In the genomic region with DNA sequence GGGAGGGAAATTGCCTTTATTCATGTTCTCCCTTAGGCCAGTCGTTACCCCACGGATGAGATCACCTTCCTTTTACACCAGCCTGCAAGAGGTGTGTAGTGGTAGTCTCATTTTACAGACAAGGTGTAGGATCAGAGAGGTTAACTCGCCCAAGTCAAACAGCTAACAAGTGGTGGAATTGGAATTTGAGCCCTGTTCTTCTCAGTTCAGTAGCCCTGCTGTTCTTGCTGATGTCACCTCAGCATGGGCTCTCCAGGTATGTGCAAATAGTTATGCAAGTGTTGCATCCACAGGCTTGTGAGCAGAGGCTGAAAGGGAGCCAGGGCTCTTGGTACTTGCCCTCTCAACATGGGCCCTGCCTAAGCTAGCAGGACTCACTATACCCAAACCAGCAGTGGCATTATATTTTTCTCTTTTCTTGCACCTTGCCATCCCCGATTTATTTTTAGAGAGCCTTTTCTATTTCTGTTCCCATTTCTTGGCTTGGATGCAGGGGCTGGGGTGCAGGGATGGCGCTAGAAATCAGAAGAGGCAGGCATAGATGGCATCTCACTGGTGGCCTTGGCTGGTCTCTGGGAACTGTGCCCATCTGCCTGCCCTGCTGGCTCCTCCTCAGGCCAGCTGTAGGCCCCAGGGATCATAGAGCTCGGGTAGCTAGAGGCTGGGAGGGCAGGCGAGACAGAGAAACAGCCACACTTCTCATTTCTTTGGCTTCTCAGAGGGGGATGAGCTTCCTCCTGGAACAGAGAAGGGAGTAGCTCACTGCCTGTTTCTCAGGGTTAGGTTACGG, we compare ENCODE assay signal across 1 cellular context.
A peak's percentile ranks its signal among the peaks of the same experiment; 100 is the strongest.
TF ChIP-seq lines count a peak whose summit lies in the region.

No MANE protein-coding gene starts in this region.

TF ChIP-seq in HepG2, 621 proteins besides CTCF, POLR2A, EP300 and RAD21 (continues in another document):
- no peak for TF ChIP-seq ZFP37 (CRISPR knock-in tag; IDR thresholded peaks at IDR 0.05; ENCODE audit: borderline replicate concordance)
- TF ChIP-seq SATB2 (CRISPR knock-in tag; IDR thresholded peaks at IDR 0.05): no peak
- TF ChIP-seq MAFK (conservative IDR thresholded peaks at IDR 0.05 in 1 of 2, IDR thresholded peaks at IDR 0.05 in 1 of 2; ENCODE audit: low read length in 2 of 2): peak; percentile 47 to 49; a peak in 2 of 4 replicates
- TF ChIP-seq MYNN (CRISPR knock-in tag; IDR thresholded peaks at IDR 0.05; ENCODE audit: low read depth): peak; percentile 62; the same call in 1 of the 2 replicates
- peak; percentile 74; the same call in 1 of the 2 replicates for TF ChIP-seq TFAP4 (IDR thresholded peaks at IDR 0.05; ENCODE audit: borderline replicate concordance, low read depth)
- TF ChIP-seq TCF7L2 (IDR thresholded peaks at IDR 0.05; ENCODE audit: low read depth, low read length): no peak
- TF ChIP-seq, protein P1, sequence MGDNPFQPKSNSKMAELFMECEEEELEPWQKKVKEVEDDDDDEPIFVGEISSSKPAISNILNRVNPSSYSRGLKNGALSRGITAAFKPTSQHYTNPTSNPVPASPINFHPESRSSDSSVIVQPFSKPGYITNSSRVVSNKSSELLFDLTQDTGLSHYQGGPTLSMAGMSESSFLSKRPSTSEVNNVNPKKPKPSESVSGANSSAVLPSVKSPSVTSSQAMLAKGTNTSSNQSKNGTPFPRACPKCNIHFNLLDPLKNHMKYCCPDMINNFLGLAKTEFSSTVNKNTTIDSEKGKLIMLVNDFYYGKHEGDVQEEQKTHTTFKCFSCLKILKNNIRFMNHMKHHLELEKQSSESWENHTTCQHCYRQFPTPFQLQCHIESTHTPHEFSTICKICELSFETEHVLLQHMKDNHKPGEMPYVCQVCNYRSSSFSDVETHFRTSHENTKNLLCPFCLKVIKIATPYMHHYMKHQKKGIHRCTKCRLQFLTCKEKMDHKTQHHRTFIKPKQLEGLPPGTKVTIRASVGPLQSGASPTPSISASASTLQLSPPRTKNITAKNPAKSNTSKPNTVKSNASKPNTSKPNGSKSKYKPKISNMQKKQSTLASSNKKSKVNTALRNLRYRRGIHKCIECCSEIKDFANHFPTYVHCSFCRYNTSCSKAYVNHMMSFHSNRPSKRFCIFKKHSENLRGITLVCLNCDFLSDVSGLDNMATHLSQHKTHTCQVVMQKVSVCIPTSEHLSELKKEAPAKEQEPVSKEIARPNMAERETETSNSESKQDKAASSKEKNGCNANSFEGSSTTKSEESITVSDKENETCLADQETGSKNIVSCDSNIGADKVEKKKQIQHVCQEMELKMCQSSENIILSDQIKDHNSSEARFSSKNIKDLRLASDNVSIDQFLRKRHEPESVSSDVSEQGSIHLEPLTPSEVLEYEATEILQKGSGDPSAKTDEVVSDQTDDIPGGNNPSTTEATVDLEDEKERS (CRISPR knock-in tag; IDR thresholded peaks at IDR 0.05): no peak
- TF ChIP-seq, protein P2, sequence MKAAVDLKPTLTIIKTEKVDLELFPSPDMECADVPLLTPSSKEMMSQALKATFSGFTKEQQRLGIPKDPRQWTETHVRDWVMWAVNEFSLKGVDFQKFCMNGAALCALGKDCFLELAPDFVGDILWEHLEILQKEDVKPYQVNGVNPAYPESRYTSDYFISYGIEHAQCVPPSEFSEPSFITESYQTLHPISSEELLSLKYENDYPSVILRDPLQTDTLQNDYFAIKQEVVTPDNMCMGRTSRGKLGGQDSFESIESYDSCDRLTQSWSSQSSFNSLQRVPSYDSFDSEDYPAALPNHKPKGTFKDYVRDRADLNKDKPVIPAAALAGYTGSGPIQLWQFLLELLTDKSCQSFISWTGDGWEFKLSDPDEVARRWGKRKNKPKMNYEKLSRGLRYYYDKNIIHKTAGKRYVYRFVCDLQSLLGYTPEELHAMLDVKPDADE (CRISPR knock-in tag; IDR thresholded peaks at IDR 0.05): no peak
- TF ChIP-seq ZNF644 (CRISPR knock-in tag; IDR thresholded peaks at IDR 0.05; ENCODE audit: low read depth): peak; percentile 92
- no peak; the same call in 1 of the 2 replicates for TF ChIP-seq XBP1 (CRISPR knock-in tag; IDR thresholded peaks at IDR 0.05)
- TF ChIP-seq, protein P3, sequence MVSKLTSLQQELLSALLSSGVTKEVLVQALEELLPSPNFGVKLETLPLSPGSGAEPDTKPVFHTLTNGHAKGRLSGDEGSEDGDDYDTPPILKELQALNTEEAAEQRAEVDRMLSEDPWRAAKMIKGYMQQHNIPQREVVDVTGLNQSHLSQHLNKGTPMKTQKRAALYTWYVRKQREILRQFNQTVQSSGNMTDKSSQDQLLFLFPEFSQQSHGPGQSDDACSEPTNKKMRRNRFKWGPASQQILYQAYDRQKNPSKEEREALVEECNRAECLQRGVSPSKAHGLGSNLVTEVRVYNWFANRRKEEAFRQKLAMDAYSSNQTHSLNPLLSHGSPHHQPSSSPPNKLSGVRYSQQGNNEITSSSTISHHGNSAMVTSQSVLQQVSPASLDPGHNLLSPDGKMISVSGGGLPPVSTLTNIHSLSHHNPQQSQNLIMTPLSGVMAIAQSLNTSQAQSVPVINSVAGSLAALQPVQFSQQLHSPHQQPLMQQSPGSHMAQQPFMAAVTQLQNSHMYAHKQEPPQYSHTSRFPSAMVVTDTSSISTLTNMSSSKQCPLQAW (CRISPR knock-in tag; IDR thresholded peaks at IDR 0.05): 0 out of 2 replicates have a peak, but pooled peaks have one; percentile 46
- TF ChIP-seq ZNF333 (CRISPR knock-in tag; IDR thresholded peaks at IDR 0.05; ENCODE audit: borderline replicate concordance): no peak; the same call in 1 of the 2 replicates
- TF ChIP-seq MEIS1 (CRISPR knock-in tag; IDR thresholded peaks at IDR 0.05; ENCODE audit: borderline replicate concordance): peak; percentile 95
- no peak for TF ChIP-seq PLRG1 (conservative IDR thresholded peaks at IDR 0.05)
- no peak for TF ChIP-seq ZNF660 (CRISPR knock-in tag; IDR thresholded peaks at IDR 0.05; ENCODE audit: borderline replicate concordance, low read depth)
- TF ChIP-seq HMGA1 (CRISPR knock-in tag; conservative IDR thresholded peaks at IDR 0.05): no peak
- no peak for TF ChIP-seq ZBTB26 (CRISPR knock-in tag; IDR thresholded peaks at IDR 0.05; ENCODE audit: borderline replicate concordance)
- TF ChIP-seq, protein P4, sequence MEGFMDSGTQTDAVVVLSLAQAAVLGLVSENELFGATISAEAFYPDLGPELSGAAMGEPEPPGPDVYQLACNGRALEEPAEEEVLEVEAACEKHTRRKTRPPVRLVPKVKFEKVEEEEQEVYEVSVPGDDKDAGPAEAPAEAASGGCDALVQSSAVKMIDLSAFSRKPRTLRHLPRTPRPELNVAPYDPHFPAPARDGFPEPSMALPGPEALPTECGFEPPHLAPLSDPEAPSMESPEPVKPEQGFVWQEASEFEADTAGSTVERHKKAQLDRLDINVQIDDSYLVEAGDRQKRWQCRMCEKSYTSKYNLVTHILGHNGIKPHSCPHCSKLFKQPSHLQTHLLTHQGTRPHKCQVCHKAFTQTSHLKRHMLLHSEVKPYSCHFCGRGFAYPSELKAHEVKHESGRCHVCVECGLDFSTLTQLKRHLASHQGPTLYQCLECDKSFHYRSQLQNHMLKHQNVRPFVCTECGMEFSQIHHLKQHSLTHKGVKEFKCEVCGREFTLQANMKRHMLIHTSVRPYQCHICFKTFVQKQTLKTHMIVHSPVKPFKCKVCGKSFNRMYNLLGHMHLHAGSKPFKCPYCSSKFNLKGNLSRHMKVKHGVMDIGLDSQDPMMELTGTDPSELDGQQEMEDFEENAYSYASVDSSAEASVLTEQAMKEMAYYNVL (CRISPR knock-in tag; IDR thresholded peaks at IDR 0.05; ENCODE audit: borderline replicate concordance): no peak; the same call in 1 of the 2 replicates
- TF ChIP-seq ZNF83 (CRISPR knock-in tag; IDR thresholded peaks at IDR 0.05; ENCODE audit: borderline replicate concordance): no peak
- peak; percentile 47; the same call in 1 of the 2 replicates for TF ChIP-seq NFE2L2 (IDR thresholded peaks at IDR 0.05; ENCODE audit: low read length)
- TF ChIP-seq, protein P5, sequence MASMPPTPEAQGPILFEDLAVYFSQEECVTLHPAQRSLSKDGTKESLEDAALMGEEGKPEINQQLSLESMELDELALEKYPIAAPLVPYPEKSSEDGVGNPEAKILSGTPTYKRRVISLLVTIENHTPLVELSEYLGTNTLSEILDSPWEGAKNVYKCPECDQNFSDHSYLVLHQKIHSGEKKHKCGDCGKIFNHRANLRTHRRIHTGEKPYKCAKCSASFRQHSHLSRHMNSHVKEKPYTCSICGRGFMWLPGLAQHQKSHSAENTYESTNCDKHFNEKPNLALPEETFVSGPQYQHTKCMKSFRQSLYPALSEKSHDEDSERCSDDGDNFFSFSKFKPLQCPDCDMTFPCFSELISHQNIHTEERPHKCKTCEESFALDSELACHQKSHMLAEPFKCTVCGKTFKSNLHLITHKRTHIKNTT (CRISPR knock-in tag; IDR thresholded peaks at IDR 0.05): no peak
- TF ChIP-seq AGO1 (IDR thresholded peaks at IDR 0.05; ENCODE audit: low read depth, low read length, poor library complexity, severe bottlenecking): no peak
- TF ChIP-seq ZNF33A (CRISPR knock-in tag; IDR thresholded peaks at IDR 0.05; ENCODE audit: borderline replicate concordance): no peak
- peak; percentile 64; the same call in 1 of the 2 replicates for TF ChIP-seq NR2C2 (CRISPR knock-in tag; IDR thresholded peaks at IDR 0.05; ENCODE audit: borderline replicate concordance)
- TF ChIP-seq ZNF180 (CRISPR knock-in tag; IDR thresholded peaks at IDR 0.05; ENCODE audit: borderline replicate concordance, low read depth): no peak
- no peak for TF ChIP-seq BORCS8-MEF2B (CRISPR knock-in tag; IDR thresholded peaks at IDR 0.05)
- TF ChIP-seq, protein P6, sequence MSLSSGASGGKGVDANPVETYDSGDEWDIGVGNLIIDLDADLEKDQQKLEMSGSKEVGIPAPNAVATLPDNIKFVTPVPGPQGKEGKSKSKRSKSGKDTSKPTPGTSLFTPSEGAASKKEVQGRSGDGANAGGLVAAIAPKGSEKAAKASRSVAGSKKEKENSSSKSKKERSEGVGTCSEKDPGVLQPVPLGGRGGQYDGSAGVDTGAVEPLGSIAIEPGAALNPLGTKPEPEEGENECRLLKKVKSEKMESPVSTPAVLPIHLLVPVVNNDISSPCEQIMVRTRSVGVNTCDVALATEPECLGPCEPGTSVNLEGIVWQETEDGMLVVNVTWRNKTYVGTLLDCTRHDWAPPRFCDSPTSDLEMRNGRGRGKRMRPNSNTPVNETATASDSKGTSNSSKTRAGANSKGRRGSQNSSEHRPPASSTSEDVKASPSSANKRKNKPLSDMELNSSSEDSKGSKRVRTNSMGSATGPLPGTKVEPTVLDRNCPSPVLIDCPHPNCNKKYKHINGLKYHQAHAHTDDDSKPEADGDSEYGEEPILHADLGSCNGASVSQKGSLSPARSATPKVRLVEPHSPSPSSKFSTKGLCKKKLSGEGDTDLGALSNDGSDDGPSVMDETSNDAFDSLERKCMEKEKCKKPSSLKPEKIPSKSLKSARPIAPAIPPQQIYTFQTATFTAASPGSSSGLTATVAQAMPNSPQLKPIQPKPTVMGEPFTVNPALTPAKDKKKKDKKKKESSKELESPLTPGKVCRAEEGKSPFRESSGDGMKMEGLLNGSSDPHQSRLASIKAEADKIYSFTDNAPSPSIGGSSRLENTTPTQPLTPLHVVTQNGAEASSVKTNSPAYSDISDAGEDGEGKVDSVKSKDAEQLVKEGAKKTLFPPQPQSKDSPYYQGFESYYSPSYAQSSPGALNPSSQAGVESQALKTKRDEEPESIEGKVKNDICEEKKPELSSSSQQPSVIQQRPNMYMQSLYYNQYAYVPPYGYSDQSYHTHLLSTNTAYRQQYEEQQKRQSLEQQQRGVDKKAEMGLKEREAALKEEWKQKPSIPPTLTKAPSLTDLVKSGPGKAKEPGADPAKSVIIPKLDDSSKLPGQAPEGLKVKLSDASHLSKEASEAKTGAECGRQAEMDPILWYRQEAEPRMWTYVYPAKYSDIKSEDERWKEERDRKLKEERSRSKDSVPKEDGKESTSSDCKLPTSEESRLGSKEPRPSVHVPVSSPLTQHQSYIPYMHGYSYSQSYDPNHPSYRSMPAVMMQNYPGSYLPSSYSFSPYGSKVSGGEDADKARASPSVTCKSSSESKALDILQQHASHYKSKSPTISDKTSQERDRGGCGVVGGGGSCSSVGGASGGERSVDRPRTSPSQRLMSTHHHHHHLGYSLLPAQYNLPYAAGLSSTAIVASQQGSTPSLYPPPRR (CRISPR knock-in tag; IDR thresholded peaks at IDR 0.05; ENCODE audit: borderline replicate concordance): peak; percentile 83
- TF ChIP-seq SNAPC2 (CRISPR knock-in tag; IDR thresholded peaks at IDR 0.05): no peak
- no peak for TF ChIP-seq RORA (CRISPR knock-in tag; IDR thresholded peaks at IDR 0.05)
- no peak for TF ChIP-seq BATF2 (CRISPR knock-in tag; IDR thresholded peaks at IDR 0.05)
- no peak; the same call in 1 of the 2 replicates for TF ChIP-seq ZBTB25 (CRISPR knock-in tag; IDR thresholded peaks at IDR 0.05)
- TF ChIP-seq DPF2 (CRISPR knock-in tag; IDR thresholded peaks at IDR 0.05; ENCODE audit: borderline replicate concordance, low read depth): peak; percentile 90
- TF ChIP-seq, protein P7, sequence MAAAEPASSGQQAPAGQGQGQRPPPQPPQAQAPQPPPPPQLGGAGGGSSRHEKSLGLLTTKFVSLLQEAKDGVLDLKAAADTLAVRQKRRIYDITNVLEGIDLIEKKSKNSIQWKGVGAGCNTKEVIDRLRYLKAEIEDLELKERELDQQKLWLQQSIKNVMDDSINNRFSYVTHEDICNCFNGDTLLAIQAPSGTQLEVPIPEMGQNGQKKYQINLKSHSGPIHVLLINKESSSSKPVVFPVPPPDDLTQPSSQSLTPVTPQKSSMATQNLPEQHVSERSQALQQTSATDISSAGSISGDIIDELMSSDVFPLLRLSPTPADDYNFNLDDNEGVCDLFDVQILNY (CRISPR knock-in tag; conservative IDR thresholded peaks at IDR 0.05): no peak
- TF ChIP-seq MAF1 (CRISPR knock-in tag; IDR thresholded peaks at IDR 0.05; ENCODE audit: borderline replicate concordance): no peak
